In the genomic region with DNA sequence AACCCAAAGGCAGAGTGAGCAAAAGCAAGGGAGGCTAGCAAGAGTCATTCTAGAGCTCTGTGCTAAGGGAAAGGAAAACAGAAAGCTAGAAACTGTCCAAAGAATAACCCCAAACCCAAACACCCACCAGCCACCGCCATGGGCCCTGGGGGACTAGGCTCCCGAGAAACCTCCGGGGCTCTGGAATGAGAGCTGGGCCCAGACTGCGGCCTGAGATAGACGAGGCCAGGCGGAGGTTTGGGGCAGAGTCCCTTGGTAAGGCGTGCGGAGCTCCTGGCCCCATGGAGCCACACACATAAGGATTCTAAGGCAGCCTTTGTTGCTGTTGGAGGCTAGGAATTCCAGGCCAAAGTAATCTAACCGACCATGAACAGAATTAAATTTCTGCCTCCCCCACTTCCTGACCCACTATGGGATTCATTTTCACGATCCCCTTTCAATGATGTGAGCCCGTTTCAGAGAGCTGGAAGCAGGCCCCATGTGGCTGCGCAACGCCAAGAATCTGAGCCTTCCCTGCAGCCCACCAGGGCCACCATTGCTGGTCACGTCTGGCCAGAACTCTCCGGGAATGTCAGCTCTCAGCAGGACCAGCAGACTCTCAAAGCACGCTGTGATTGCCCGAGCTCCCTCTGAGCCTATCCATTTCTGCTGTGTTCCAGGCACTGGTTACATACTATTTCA, we compare ENCODE assay signal across 26 cellular contexts.
"Had no signal": no experiment of that assay in that cellular context is flagged by ENCODE, and none has a peak within 500 bp of the region (broad histone marks: within the 10 kb centered on the region; RNA-seq: fewer than 3 reads in every experiment).

No MANE protein-coding gene starts in this region.

- H3K4me1 ChIP-seq: lower lobe of right lung, parathyroid adenoma, sigmoid colon, spleen, suprapubic skin, upper lobe of right lung had no signal

- H3K27me3 ChIP-seq: heart right ventricle, hepatocyte, sigmoid colon, suprapubic skin, tibial artery, upper lobe of right lung had no signal

- H3K4me2 ChIP-seq: hepatocyte had no signal

- H3K9me3 ChIP-seq: heart right ventricle, lower lobe of right lung, sigmoid colon, spleen, suprapubic skin, thoracic aorta, tibial artery, upper lobe of right lung had no signal

- H3K79me2 ChIP-seq: hepatocyte, parathyroid adenoma had no signal

- H3K9ac ChIP-seq: parathyroid adenoma had no signal

- H3K36me3 ChIP-seq: heart right ventricle, lower lobe of right lung, sigmoid colon, spleen, suprapubic skin, thoracic aorta, tibial artery, upper lobe of right lung had no signal

- ATAC-seq: heart right ventricle; left lobe of liver; left ventricle myocardium superior; lower lobe of right lung; natural killer cell; right cardiac atrium; stimulated activated effector memory CD8-positive, alpha-beta T cell treated with anti-CD3 and anti-CD28 coated beads, Interleukin-12 subunit alpha, Interleukin-12 subunit beta, amount 100 ng/mL, for 72 hours; upper lobe of right lung had no signal

- DNase-seq: heart right ventricle; islet precursor cell; left ventricle myocardium superior; lower lobe of right lung; mammary epithelial cell; mesenchymal stem cell; naive B cell; natural killer cell; nephron progenitor cell; nucleus accumbens; right cardiac atrium; sigmoid colon; small intestine; spleen; stimulated activated CD4-positive, alpha-beta T cell treated with anti-CD3 and anti-CD28 coated beads, Interleukin-4, amount 100 ng/mL, for 24 hours; stimulated activated naive CD4-positive, alpha-beta T cell; trophoblast cell; upper lobe of right lung had no signal

- H2AFZ ChIP-seq: hepatocyte, parathyroid adenoma had no signal

- H3K27ac ChIP-seq: heart right ventricle, hepatocyte, lower lobe of right lung, parathyroid adenoma, sigmoid colon, spleen, suprapubic skin, thoracic aorta, tibial artery, upper lobe of right lung had no signal

- FAIRE-seq: small intestine, urothelium cell line had no signal

- H3K4me3 ChIP-seq: heart right ventricle, hepatocyte, lower lobe of right lung, sigmoid colon, spleen, suprapubic skin, thoracic aorta, tibial artery, upper lobe of right lung had no signal
